In the genomic region with DNA sequence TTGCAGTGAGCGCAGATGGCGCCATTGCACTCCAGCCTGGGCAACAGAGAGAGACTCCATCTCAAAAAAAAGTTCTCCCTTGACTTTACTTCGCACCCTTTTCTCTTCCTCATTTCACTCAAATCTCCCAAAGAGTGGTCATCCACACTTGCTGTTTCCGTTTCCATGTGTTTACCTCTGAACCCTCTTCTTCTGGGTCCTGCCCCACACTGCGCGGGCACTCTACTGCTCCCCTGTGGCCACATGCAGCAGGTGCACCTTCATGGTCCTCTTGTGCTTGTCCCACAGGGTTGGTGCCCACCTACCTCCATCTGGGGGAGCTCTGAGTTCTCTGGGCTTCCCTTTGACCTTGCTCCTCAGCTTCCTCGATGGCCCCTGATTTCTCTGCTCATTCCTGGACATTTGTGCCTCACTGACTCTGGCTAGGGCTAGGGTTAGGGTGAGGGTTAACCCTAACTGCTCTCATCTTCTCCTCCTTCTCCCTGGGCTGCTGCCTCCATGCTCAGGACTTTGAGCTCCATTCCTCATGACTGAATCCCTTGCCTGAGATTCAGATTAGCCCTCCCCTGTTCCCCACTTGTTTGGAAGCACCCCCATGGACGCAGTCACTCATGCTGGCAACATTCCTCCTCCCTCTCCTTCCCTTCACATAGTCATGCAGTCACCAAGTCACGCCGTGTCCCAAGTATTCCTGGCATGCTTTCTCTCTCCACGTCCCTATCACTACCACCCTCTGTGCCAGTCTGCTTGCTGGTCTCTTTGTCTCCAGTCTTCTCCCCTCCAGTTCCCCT, we compare ENCODE assay signal across 8 cellular contexts. TPM values are rescaled to one million over a fixed set of nuclear protein-coding genes. Genes with fewer than 3 reads are reported as not detected.
DNase-seq lines count a peak whose midpoint lies in the region; ATAC-seq and TF ChIP-seq lines count a peak whose summit lies in the region.

No MANE protein-coding gene starts in this region.

- no peak overlapping the region for H3K9ac ChIP-seq in HCT116 (ENCODE audit: low read length)

- peak overlapping the region; percentile 35 for H2AFZ ChIP-seq in HCT116 (ENCODE audit: low read depth, low read length, poor library complexity, severe bottlenecking)

- H3K27ac ChIP-seq in HCT116 (ENCODE audit: low read depth, low read length), result no peak overlapping the region
- no peak overlapping the region for H3K27ac ChIP-seq in adrenal gland

- TF ChIP-seq RAD21 in HCT116 (IDR thresholded peaks at IDR 0.05; ENCODE audit: low read depth), result peak; percentile 65

- peak; percentile 53 for TF ChIP-seq CTCF in BJ (IDR thresholded peaks at IDR 0.05; ENCODE audit: insufficient read depth, low read depth, low read length)
- peak; percentile 84 to 94 (median 85) for TF ChIP-seq CTCF in HCT116 (IDR thresholded peaks at IDR 0.05 in 2 of 3, conservative IDR thresholded peaks at IDR 0.05 in 1 of 3; ENCODE audit: borderline replicate concordance in 1 of 3, insufficient read depth in 1 of 3, low read depth in 2 of 3, low read length in 2 of 3)
- TF ChIP-seq CTCF in adrenal gland (IDR thresholded peaks at IDR 0.05), result peak; percentile 47 to 78 (median 64)

- H3K36me3 ChIP-seq in BJ (ENCODE audit: control insufficient read depth, insufficient read depth, low read length) (no peaks in the 10 kb centered on the region), HCT116 (ENCODE audit: control insufficient read depth in 1 of 2, insufficient read depth in 2 of 2, low read length in 2 of 2) (no peaks in the 10 kb centered on the region), adrenal gland (replicated peaks in 1 of 2) (no peaks in the 10 kb centered on the region)

- no peaks in the 10 kb centered on the region for H3K79me2 ChIP-seq in HCT116 (ENCODE audit: insufficient read depth, low read length)

- H3K4me3 ChIP-seq in BJ (ENCODE audit: low read depth, low read length) (no peak overlapping the region), HCT116 (replicated peaks in 1 of 2; ENCODE audit: low read depth in 1 of 2, low read length in 2 of 2) (no peak overlapping the region), adrenal gland (no peak overlapping the region)

- H3K9me3 ChIP-seq in HCT116 (ENCODE audit: control insufficient read depth in 1 of 2, insufficient read depth in 1 of 2, low read depth in 1 of 2, low read length in 2 of 2), result peaks cover 5% of the 10 kb centered on the region in 2 experiments; a peak in 1 of 4 replicates
- peaks cover 0 to 4% (median 0%) of the 10 kb centered on the region in 3 donors for H3K9me3 ChIP-seq in adrenal gland (replicated peaks in 1 of 3)

- TF ChIP-seq POLR2A in HCT116 (IDR thresholded peaks at IDR 0.05; ENCODE audit: borderline replicate concordance, extremely low read depth, insufficient read depth, insufficient read length) (no peak), adrenal gland (IDR thresholded peaks at IDR 0.05) (no peak)

- ATAC-seq in HCT116, result peak; percentile 99
- ATAC-seq in left colon, result peak; percentile 41
- no peak for ATAC-seq in HG03175 (IDR thresholded peaks at IDR 0.05; ENCODE audit: unreplicated experiment)
- no peak for ATAC-seq in HG03159 (IDR thresholded peaks at IDR 0.05; ENCODE audit: unreplicated experiment)
- ATAC-seq in HG03342 (IDR thresholded peaks at IDR 0.05; ENCODE audit: unreplicated experiment), result no peak

- POLR2A ChIA-PET in BJ (lab: Charles Lee) (no interaction called here), HCT116 (lab: Charles Lee) (no interaction called here)

- 45 to 52% (median 47%) methylated on average over 11 of the region's 11 CpGs for WGBS in adrenal gland, 4 donors

- CTCF ChIA-PET in BJ (lab: Yijun Ruan, JAX) (interaction anchor here (0.7 to 0.8 kb wide), 3 partner anchors 11 to 63 kb away, joined by 3 to 4 read pairs (median 3); no protein-coding TSS in a partner anchor), HCT116 (lab: Charles Lee) (interaction anchor here (0.8 kb wide), 1 partner anchor 26 kb away, joined by 3 read pairs; no protein-coding TSS in a partner anchor)

- DNase-seq in BJ (ENCODE audit: low read depth) (no peak), HCT116 (ENCODE audit: low read depth, low spot score) (peak; percentile 16), adrenal gland (peak; percentile 27 to 65 (median 40)), left colon (no peak), HCEC 1CT (no peak)

- no peak overlapping the region for H3K4me2 ChIP-seq in HCT116 (ENCODE audit: low read length)

- no TSS peak for BruUV-seq in HCT116 (replicated peaks; lab: Mats Ljungman, UMichigan)

- no peaks in the 10 kb centered on the region for H3K9me2 ChIP-seq in HCT116 (ENCODE audit: insufficient read depth)

- no peaks in the 10 kb centered on the region for H4K20me1 ChIP-seq in HCT116 (ENCODE audit: insufficient read depth)

- intact Hi-C loops in HCT116 (cut with micrococcal nuclease), result loop anchor here (1.0 kb wide), 1 partner anchor 77 kb away; no protein-coding TSS in a partner anchor
- intact Hi-C loops in adrenal gland (cut with DNase I), result loop anchor here (5.0 kb wide), 1 partner anchor 75 kb away; no protein-coding TSS in a partner anchor
- intact Hi-C loops in left colon (cut with DNase I, micrococcal nuclease), result no loop called here

- H3K4me1 ChIP-seq in HCT116 (ENCODE audit: control insufficient read depth in 1 of 2, insufficient read depth in 2 of 2, low read length in 2 of 2), result no peaks in the 10 kb centered on the region
- H3K4me1 ChIP-seq in adrenal gland (replicated peaks in 1 of 2), result no peaks in the 10 kb centered on the region

- H3K27me3 ChIP-seq in BJ (ENCODE audit: control insufficient read depth, insufficient read depth, low read length) (no peaks in the 10 kb centered on the region), HCT116 (ENCODE audit: insufficient read depth, low read length) (peaks cover 10% of the 10 kb centered on the region; the same call in 1 of the 2 replicates), adrenal gland (no peaks in the 10 kb centered on the region)

- RAD21 ChIA-PET in HCT116 (lab: Charles Lee; ENCODE audit: low non-redundant PET in 1 of 2, low total read pairs in 2 of 2, uncharacterized antibody in 2 of 2, unreplicated experiment in 2 of 2), result no interaction called here

TF ChIP-seq in HCT116, 20 proteins besides CTCF, POLR2A, EP300 and RAD21 (continues in another document):
- TF ChIP-seq, protein P1, sequence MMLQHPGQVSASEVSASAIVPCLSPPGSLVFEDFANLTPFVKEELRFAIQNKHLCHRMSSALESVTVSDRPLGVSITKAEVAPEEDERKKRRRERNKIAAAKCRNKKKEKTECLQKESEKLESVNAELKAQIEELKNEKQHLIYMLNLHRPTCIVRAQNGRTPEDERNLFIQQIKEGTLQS (IDR thresholded peaks at IDR 0.05), result no peak
- no peak for TF ChIP-seq SP1 (IDR thresholded peaks at IDR 0.05; ENCODE audit: low read depth)
- no peak for TF ChIP-seq CBX3 (IDR thresholded peaks at IDR 0.05; ENCODE audit: low read depth)
- no peak for TF ChIP-seq SRF (IDR thresholded peaks at IDR 0.05; ENCODE audit: low read depth)
- no peak for TF ChIP-seq EZH2phosphoT487 (IDR thresholded peaks at IDR 0.05; ENCODE audit: borderline replicate concordance)
- no peak for TF ChIP-seq POLR2AphosphoS5 (IDR thresholded peaks at IDR 0.05; ENCODE audit: low read depth, low read length)
- TF ChIP-seq CEBPB (IDR thresholded peaks at IDR 0.05; ENCODE audit: low read depth), result no peak
- TF ChIP-seq, protein P2, sequence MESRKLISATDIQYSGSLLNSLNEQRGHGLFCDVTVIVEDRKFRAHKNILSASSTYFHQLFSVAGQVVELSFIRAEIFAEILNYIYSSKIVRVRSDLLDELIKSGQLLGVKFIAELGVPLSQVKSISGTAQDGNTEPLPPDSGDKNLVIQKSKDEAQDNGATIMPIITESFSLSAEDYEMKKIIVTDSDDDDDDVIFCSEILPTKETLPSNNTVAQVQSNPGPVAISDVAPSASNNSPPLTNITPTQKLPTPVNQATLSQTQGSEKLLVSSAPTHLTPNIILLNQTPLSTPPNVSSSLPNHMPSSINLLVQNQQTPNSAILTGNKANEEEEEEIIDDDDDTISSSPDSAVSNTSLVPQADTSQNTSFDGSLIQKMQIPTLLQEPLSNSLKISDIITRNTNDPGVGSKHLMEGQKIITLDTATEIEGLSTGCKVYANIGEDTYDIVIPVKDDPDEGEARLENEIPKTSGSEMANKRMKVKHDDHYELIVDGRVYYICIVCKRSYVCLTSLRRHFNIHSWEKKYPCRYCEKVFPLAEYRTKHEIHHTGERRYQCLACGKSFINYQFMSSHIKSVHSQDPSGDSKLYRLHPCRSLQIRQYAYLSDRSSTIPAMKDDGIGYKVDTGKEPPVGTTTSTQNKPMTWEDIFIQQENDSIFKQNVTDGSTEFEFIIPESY (IDR thresholded peaks at IDR 0.05; ENCODE audit: extremely low read depth, insufficient replicate concordance, low read length), result no peak
- TF ChIP-seq ZNF274 (IDR thresholded peaks at IDR 0.05; ENCODE audit: low read depth, low read length), result no peak
- TF ChIP-seq, protein P3, sequence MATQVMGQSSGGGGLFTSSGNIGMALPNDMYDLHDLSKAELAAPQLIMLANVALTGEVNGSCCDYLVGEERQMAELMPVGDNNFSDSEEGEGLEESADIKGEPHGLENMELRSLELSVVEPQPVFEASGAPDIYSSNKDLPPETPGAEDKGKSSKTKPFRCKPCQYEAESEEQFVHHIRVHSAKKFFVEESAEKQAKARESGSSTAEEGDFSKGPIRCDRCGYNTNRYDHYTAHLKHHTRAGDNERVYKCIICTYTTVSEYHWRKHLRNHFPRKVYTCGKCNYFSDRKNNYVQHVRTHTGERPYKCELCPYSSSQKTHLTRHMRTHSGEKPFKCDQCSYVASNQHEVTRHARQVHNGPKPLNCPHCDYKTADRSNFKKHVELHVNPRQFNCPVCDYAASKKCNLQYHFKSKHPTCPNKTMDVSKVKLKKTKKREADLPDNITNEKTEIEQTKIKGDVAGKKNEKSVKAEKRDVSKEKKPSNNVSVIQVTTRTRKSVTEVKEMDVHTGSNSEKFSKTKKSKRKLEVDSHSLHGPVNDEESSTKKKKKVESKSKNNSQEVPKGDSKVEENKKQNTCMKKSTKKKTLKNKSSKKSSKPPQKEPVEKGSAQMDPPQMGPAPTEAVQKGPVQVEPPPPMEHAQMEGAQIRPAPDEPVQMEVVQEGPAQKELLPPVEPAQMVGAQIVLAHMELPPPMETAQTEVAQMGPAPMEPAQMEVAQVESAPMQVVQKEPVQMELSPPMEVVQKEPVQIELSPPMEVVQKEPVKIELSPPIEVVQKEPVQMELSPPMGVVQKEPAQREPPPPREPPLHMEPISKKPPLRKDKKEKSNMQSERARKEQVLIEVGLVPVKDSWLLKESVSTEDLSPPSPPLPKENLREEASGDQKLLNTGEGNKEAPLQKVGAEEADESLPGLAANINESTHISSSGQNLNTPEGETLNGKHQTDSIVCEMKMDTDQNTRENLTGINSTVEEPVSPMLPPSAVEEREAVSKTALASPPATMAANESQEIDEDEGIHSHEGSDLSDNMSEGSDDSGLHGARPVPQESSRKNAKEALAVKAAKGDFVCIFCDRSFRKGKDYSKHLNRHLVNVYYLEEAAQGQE (IDR thresholded peaks at IDR 0.05; ENCODE audit: low read depth), result no peak

RNA-seq across cellular contexts. Expression of a gene that starts 26.6 kb away (rescaled TPM):
- polyA plus RNA-seq in BJ (2011; rRNA removed) (0.05 TPM in 1 of 2 replicates, not detected in the other), adrenal gland (1 to 10 TPM; 1.9 to 3.7 (median 1.9) TPM)
- polyA minus RNA-seq in BJ (2011; rRNA and poly(A)+ RNA removed), result not detected in 2 replicates
- total RNA-seq in HCT116 (2021; ENCODE audit: unreplicated experiment) (not detected), adrenal gland (10 to 100 TPM in 4 of 8 donors, 1 to 10 TPM in 4; 1.3 to 21.1 (median 12.7) TPM), left colon (under 1 TPM in 1 of 2 donors, not detected in 1; 0.25 TPM)
- 0.04 TPM in 2 replicates for polyA plus RNA-seq in HCT116 (2012)

Comparison
In these comparisons a context has a peak if more than half of its experiments do, and no peak if none do; other contexts are left out.
1. DNase-seq: peak in HCT116 (single experiment) and adrenal gland (7 of 7); none in BJ (single experiment), left colon (0 of 2) and HCEC 1CT (single experiment).
2. ATAC-seq: peak in HCT116 (single experiment) and left colon (single experiment); none in HG03175 (single experiment), HG03159 (single experiment) and HG03342 (single experiment).
3. intact Hi-C loops: an anchor here in HCT116 (1.0 kb wide) and adrenal gland (5.0 kb wide); none called in left colon.
4. Peak in every context shown above with its lines, with median percentiles within 50 percentile points of each other: CTCF ChIP-seq.